9 cellular contexts compared by ENCODE assay signal in genomic region chr19:55179570-55180484, GRCh38. TPM values are rescaled to one million over a fixed set of nuclear protein-coding genes. Genes with fewer than 3 reads are reported as not detected.
DNase-seq lines count a peak whose midpoint lies in the region; ATAC-seq and TF ChIP-seq lines count a peak whose summit lies in the region.
"Had no signal": no experiment of that assay in that cellular context is flagged by ENCODE, and none has a peak within 500 bp of the region (broad histone marks: within the 10 kb centered on the region; RNA-seq: fewer than 3 reads in every experiment).

SYT5 (minus strand) TSS chr19:55180289; CDS start chr19:55179041, 1,248 bp downstream.

- no peaks in the 10 kb centered on the region for H3K9me2 ChIP-seq in hepatocyte (replicated peaks; ENCODE audit: insufficient read depth)

- CTCF ChIA-PET in AG04450 (lab: Charles Lee) = interaction anchor here (0.6 to 0.9 kb wide), 3 partner anchors 14 to 701 kb away, joined by 3 to 4 read pairs (median 3); no protein-coding TSS in a partner anchor

- no peaks in the 10 kb centered on the region for H4K20me1 ChIP-seq in hepatocyte (ENCODE audit: insufficient read depth, poor library complexity, severe bottlenecking)

- no peak within 1 kb of the TSS for H2AFZ ChIP-seq in hepatocyte

- peaks cover 9% of the 10 kb centered on the region; the same call in 1 of the 2 replicates for H3K9me3 ChIP-seq in AG04450 (ENCODE audit: control insufficient read depth, insufficient read depth, low read length)
- no peaks in the 10 kb centered on the region for H3K9me3 ChIP-seq in HAP-1
- H3K9me3 ChIP-seq in hepatocyte (ENCODE audit: low read depth) = no peaks in the 10 kb centered on the region
- peaks cover 0 to 4% (median 0%) of the 10 kb centered on the region in 8 donors for H3K9me3 ChIP-seq in spleen

- H3K27ac ChIP-seq in AG04450 (ENCODE audit: low read depth, low read length) = no peak within 1 kb of the TSS
- no peak within 1 kb of the TSS for H3K27ac ChIP-seq in hepatocyte
- H3K27ac ChIP-seq in spleen = no peak within 1 kb of the TSS

- POLR2A ChIA-PET in AG04450 (lab: Yijun Ruan, JAX) = no interaction called here

- H3K4me1 ChIP-seq in HAP-1 (peaks cover 9% of the 10 kb centered on the region), hepatocyte (ENCODE audit: insufficient read depth) (peaks cover 17% of the 10 kb centered on the region), spleen (peaks cover 8 to 27% (median 19%) of the 10 kb centered on the region in 6 donors)

- H3K79me2 ChIP-seq in hepatocyte = no peaks in the 10 kb centered on the region

- H3K27me3 ChIP-seq in AG04450 (ENCODE audit: control insufficient read depth, insufficient read depth, low read length) (peaks cover 17% of the 10 kb centered on the region), HAP-1 (ENCODE audit: low read depth) (peaks cover 57% of the 10 kb centered on the region), hepatocyte (peaks cover 37% of the 10 kb centered on the region), spleen (replicated peaks in 1 of 7) (peaks cover 10 to 94% (median 75%) of the 10 kb centered on the region in 7 donors)

- H3K36me3 ChIP-seq in HAP-1 (replicated peaks) = no peaks in the 10 kb centered on the region
- no peaks in the 10 kb centered on the region for H3K36me3 ChIP-seq in hepatocyte (replicated peaks; ENCODE audit: insufficient read depth, low read depth)
- peaks cover 0 to 32% (median 0%) of the 10 kb centered on the region in 6 donors for H3K36me3 ChIP-seq in spleen

- H3K4me2 ChIP-seq in hepatocyte = peak within 1 kb of the TSS; percentile 92

- TF ChIP-seq POLR2A in spleen (IDR thresholded peaks at IDR 0.05) = no peak

- peak; percentile 83 for ATAC-seq in SK-N-SH treated with all-trans-retinoic acid at 6 μM for 48 hours

- intact Hi-C loops in spleen (cut with DNase I; ENCODE audit: low total_unique reads) = loop anchor here (10.0 kb wide), 1 partner anchor 75 kb away; the partner anchor contains the start of gene PPP6R1

- H3K4me3 ChIP-seq in AG04450 (ENCODE audit: low read depth, low read length) (peak within 1 kb of the TSS; percentile 57), HAP-1 (peak within 1 kb of the TSS; percentile 11), hepatocyte (peak within 1 kb of the TSS; percentile 68), spleen (peak within 1 kb of the TSS in 7 of 8 donors; percentile 5 to 70 (median 35))

- 7% methylated on average over 35 of the region's 71 CpGs for WGBS in hepatocyte (ENCODE audit: low lambda C conversion rate, missing lambda C conversion rate)
- WGBS in spleen, 5 donors = 1 to 4% (median 3%) methylated on average over 42 to 71 of the region's 71 CpGs

- DNase-seq in AG04450 (ENCODE audit: low read depth, low spot score) (no peak), HAP-1 (ENCODE audit: low spot score in 2 of 2) (peak; percentile 14 to 78), hepatocyte (ENCODE audit: low spot score) (peak; percentile 78), spleen (peak; percentile 82), KG1 (lab: John Stamatoyannopoulos, UW) (no peak), SW 1271 (lab: John Stamatoyannopoulos, UW) (no peak)
- peak; percentile 42 for DNase-seq in activated naive CD8-positive, alpha-beta T cell treated with anti-CD3 and anti-CD28 coated beads, Interleukin-2, amount 50 U/mL, for 16 hours (ENCODE audit: low read depth, low spot score)

- in situ Hi-C loops in HAP-1 (cut with MboI; ENCODE audit: low sequenced_read_pairs) = no loop called here

- no peak for TF ChIP-seq CTCF in AG04450 (IDR thresholded peaks at IDR 0.05; ENCODE audit: low read depth, low read length)
- no peak for TF ChIP-seq CTCF in hepatocyte (IDR thresholded peaks at IDR 0.05; ENCODE audit: poor library complexity)
- no peak for TF ChIP-seq CTCF in spleen (IDR thresholded peaks at IDR 0.05 in 8 of 11, conservative IDR thresholded peaks at IDR 0.05 in 3 of 11)

TF ChIP-seq in SK-N-SH treated with all-trans-retinoic acid at 6 μM for 48 hours, 23 proteins besides CTCF, POLR2A, EP300 and RAD21:
- no peak for TF ChIP-seq ZNF565 (CRISPR knock-in tag; conservative IDR thresholded peaks at IDR 0.05; ENCODE audit: low read depth)
- TF ChIP-seq, protein P1, sequence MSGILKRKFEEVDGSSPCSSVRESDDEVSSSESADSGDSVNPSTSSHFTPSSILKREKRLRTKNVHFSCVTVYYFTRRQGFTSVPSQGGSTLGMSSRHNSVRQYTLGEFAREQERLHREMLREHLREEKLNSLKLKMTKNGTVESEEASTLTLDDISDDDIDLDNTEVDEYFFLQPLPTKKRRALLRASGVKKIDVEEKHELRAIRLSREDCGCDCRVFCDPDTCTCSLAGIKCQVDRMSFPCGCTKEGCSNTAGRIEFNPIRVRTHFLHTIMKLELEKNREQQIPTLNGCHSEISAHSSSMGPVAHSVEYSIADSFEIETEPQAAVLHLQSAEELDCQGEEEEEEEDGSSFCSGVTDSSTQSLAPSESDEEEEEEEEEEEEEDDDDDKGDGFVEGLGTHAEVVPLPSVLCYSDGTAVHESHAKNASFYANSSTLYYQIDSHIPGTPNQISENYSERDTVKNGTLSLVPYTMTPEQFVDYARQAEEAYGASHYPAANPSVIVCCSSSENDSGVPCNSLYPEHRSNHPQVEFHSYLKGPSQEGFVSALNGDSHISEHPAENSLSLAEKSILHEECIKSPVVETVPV (CRISPR knock-in tag; IDR thresholded peaks at IDR 0.05) = no peak
- TF ChIP-seq ESRRG (CRISPR knock-in tag; IDR thresholded peaks at IDR 0.05) = no peak
- TF ChIP-seq PPARA (CRISPR knock-in tag; IDR thresholded peaks at IDR 0.05; ENCODE audit: borderline replicate concordance) = no peak
- TF ChIP-seq CSDC2 (CRISPR knock-in tag; IDR thresholded peaks at IDR 0.05) = no peak
- no peak for TF ChIP-seq BACH2 (CRISPR knock-in tag; IDR thresholded peaks at IDR 0.05; ENCODE audit: borderline replicate concordance)

RNA-seq across cellular contexts. Expression of gene SYT5, which starts in this region (rescaled TPM):
- 0.06 and 0.15 TPM in 2 replicates for polyA plus RNA-seq in AG04450 (2011; rRNA removed)
- polyA minus RNA-seq in AG04450 (2011; rRNA and poly(A)+ RNA removed) = 0.41 TPM in 1 of 2 replicates, not detected in the other
- 0.60 and 1.4 TPM in 2 replicates for total RNA-seq in hepatocyte
- polyA plus RNA-seq in hepatocyte = 0.86 and 0.98 TPM in 2 replicates
- 1 to 10 TPM in 1 of 7 donors, not detected in 6; 1.4 TPM for total RNA-seq in spleen
- under 1 TPM; 0.06 to 0.23 (median 0.13) TPM for polyA plus RNA-seq in spleen
- total RNA-seq: pulmonary artery endothelial cell had no signal

Comparison
In these comparisons a context has a peak if more than half of its experiments do, and no peak if none do; other contexts are left out.
1. DNase-seq: peak in HAP-1 (2 of 2), activated naive CD8-positive, alpha-beta T cell treated with anti-CD3 and anti-CD28 coated beads, Interleukin-2, amount 50 U/mL, for 16 hours (single experiment), hepatocyte (single experiment) and spleen (single experiment); none in AG04450 (single experiment), KG1 (single experiment) and SW 1271 (0 of 2).
2. H3K4me3 ChIP-seq: peak in every context shown above with its lines; median percentile 68 in hepatocyte; 57 in AG04450; 35 in spleen; 11 in HAP-1.